Comparison of ENCODE assay signal across 8 cellular contexts in the genomic region with DNA sequence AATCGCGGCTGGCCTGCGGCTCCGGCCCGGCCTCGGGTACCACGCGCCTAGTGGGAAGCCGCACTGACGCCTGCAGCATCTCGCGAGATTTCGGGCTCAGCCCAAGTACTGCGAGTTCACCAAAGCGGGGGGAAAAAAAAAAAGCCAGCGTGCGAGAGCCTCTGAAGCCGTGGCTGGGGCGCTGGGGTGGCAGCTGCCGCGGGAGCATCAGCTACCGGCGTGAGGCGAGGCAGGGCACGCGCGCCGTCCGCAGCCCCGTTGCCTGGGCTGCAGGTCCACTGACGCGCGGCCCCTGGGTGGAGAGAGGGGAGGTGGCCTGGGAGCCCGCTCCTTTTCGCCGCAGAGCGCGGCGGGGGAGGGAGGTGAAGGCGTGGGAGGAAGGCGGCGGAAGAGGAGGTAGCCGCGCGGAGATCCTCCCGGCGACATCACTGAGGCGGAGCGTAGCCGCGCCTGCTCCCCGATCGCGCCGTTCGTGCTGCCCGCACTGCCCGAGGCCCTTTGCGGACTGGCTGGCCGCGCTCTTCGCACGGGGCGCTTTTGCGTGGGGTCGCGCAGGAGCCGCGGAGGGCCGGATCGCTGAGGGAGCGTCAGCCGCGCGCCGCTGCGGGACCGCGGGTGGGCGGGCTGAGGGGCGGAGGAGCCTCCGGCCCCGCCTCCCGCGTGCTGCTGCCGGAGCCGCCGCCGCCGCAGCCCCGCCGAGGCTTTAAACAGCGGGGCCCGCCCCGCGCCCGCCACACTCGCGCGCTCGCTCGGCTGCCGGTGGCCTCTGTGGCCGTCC. TPM values are rescaled to one million over a fixed set of nuclear protein-coding genes. Genes with fewer than 3 reads are reported as not detected.
DNase-seq lines count a peak whose midpoint lies in the region; ATAC-seq and TF ChIP-seq lines count a peak whose summit lies in the region.

Gene SLC12A2 (plus strand): TSS at position 734 of the 778 bp plus-strand sequence. CDS start 189 bp downstream, outside the sequence.

- peak; percentile 88 for DNase-seq in GM10248 (ENCODE audit: extremely low spot score)
- peak; percentile 59 for DNase-seq in NCI-H1048 (lab: John Stamatoyannopoulos, UW)
- DNase-seq in SKM-1 (lab: John Stamatoyannopoulos, UW; ENCODE audit: unreplicated experiment), result peak; percentile 70
- peak; percentile 82 to 95 for DNase-seq in activated naive CD4-positive, alpha-beta T cell treated with anti-CD3 and anti-CD28 coated beads, Interleukin-2, amount 50 U/mL, for 72 hours (ENCODE audit: low spot score in 2 of 2)
- peak; percentile 95 for DNase-seq in glomerular visceral epithelial cell (ENCODE audit: extremely low spot score)
- peak; percentile 70 for DNase-seq in omental fat pad (ENCODE audit: low spot score)

- POLR2A ChIA-PET in GM10248 (lab: Yijun Ruan, JAX), result interaction anchor here (2.4 kb wide), 1 partner anchor 10 kb away, joined by 6 read pairs; no protein-coding TSS in a partner anchor

- H3K27ac Mint-ChIP-seq in activated naive CD4-positive, alpha-beta T cell treated with anti-CD3 and anti-CD28 coated beads, Interleukin-2, amount 50 U/mL, for 72 hours, result peak within 1 kb of the TSS; percentile 93 to 97

- H3K27ac ChIP-seq in temporal lobe (ENCODE audit: low read depth, low read length), result peak within 1 kb of the TSS; percentile 90

- H3K36me3 Mint-ChIP-seq in activated naive CD4-positive, alpha-beta T cell treated with anti-CD3 and anti-CD28 coated beads, Interleukin-2, amount 50 U/mL, for 72 hours, result peaks cover 23 to 33% of the 10 kb centered on the region in 2 donors

- no peaks in the 10 kb centered on the region for H3K9me3 Mint-ChIP-seq in activated naive CD4-positive, alpha-beta T cell treated with anti-CD3 and anti-CD28 coated beads, Interleukin-2, amount 50 U/mL, for 72 hours

- CTCF ChIA-PET in GM10248 (lab: Yijun Ruan, JAX), result interaction anchor here (1.0 to 2.9 kb wide), 6 partner anchors 11 to 519 kb away, joined by 3 to 9 read pairs (median 4); no protein-coding TSS in a partner anchor

- peak; percentile 60 for ATAC-seq in HG02588 (IDR thresholded peaks at IDR 0.05; ENCODE audit: unreplicated experiment)
- ATAC-seq in activated naive CD4-positive, alpha-beta T cell treated with anti-CD3 and anti-CD28 coated beads, Interleukin-2, amount 50 U/mL, for 72 hours, result peak; percentile 76 to 78
- peak; percentile 92 for ATAC-seq in omental fat pad (ENCODE audit: low FRiP score)

- no peak for TF ChIP-seq CTCF in GM10248 (IDR thresholded peaks at IDR 0.05; ENCODE audit: control extremely low read depth, extremely low read depth, low read depth, missing control alignments)
- TF ChIP-seq CTCF in omental fat pad (IDR thresholded peaks at IDR 0.05), result no peak

RNA-seq across cellular contexts. Expression of gene SLC12A2, which starts in this region (rescaled TPM):
- total RNA-seq in activated naive CD4-positive, alpha-beta T cell treated with anti-CD3 and anti-CD28 coated beads, Interleukin-2, amount 50 U/mL, for 72 hours, result 10 to 100 TPM; 10.5 to 14.0 TPM
- total RNA-seq in omental fat pad (10 to 100 TPM; 14.4 to 28.1 (median 20.6) TPM), temporal lobe (56.5 TPM)

Comparison
In these comparisons a context has a peak if more than half of its experiments do, and no peak if none do; other contexts are left out.
1. Peak in every context shown above with its lines: DNase-seq, ATAC-seq and H3K27ac ChIP-seq.